1 cellular context compared by ENCODE assay signal in genomic region chr20:61437280-61438206, GRCh38.
TF ChIP-seq lines count a peak whose summit lies in the region.

No MANE protein-coding gene starts in this region.

TF ChIP-seq in GM23338, 12 proteins besides CTCF, POLR2A, EP300 and RAD21:
- no peak for TF ChIP-seq REST (IDR thresholded peaks at IDR 0.05; ENCODE audit: unreplicated experiment)
- no peak for TF ChIP-seq STAT1 (IDR thresholded peaks at IDR 0.05; ENCODE audit: unreplicated experiment)
- TF ChIP-seq ZNF331 (CRISPR knock-in tag; IDR thresholded peaks at IDR 0.05; ENCODE audit: low read depth), result no peak
- no peak for TF ChIP-seq ZNF114 (CRISPR knock-in tag; IDR thresholded peaks at IDR 0.05)
- no peak for TF ChIP-seq NANOG (IDR thresholded peaks at IDR 0.05; ENCODE audit: borderline replicate concordance)
- TF ChIP-seq JUNB (IDR thresholded peaks at IDR 0.05; ENCODE audit: unreplicated experiment), result no peak
- TF ChIP-seq ZNF462 (CRISPR knock-in tag; IDR thresholded peaks at IDR 0.05), result no peak
- no peak for TF ChIP-seq POLR2AphosphoS5 (IDR thresholded peaks at IDR 0.05; ENCODE audit: low read depth)
- no peak for TF ChIP-seq EZH2 (IDR thresholded peaks at IDR 0.05; ENCODE audit: low read depth, unreplicated experiment)
- no peak for TF ChIP-seq ETS1 (IDR thresholded peaks at IDR 0.05)
- TF ChIP-seq CREB1 (CRISPR knock-in tag; IDR thresholded peaks at IDR 0.05; ENCODE audit: low read depth), result no peak
- no peak for TF ChIP-seq EZH2phosphoT487 (IDR thresholded peaks at IDR 0.05; ENCODE audit: unreplicated experiment)
